ENCODE assay signal across 10 cellular contexts in genomic region chr10:110852255-110852896, GRCh38. TPM values are rescaled to one million over a fixed set of nuclear protein-coding genes. Genes with fewer than 3 reads are reported as not detected.
DNase-seq lines count a peak whose midpoint lies in the region; ATAC-seq and TF ChIP-seq lines count a peak whose summit lies in the region.
"Had no signal": no experiment of that assay in that cellular context is flagged by ENCODE, and none has a peak within 500 bp of the region (broad histone marks: within the 10 kb centered on the region; RNA-seq: fewer than 3 reads in every experiment).

No MANE protein-coding gene starts in this region.

- H3K27ac Mint-ChIP-seq in central memory CD8-positive, alpha-beta T cell (ENCODE audit: low read depth), result peak overlapping the region; percentile 35
- H3K27ac Mint-ChIP-seq: memory B cell had no signal

- H3K27ac ChIP-seq in sigmoid colon, result no peak overlapping the region

- 62 to 66% methylated on average over 7 of the region's 7 CpGs for WGBS in sigmoid colon, 2 donors

- H3K4me3 Mint-ChIP-seq in central memory CD8-positive, alpha-beta T cell, result peak overlapping the region; percentile 34
- H3K4me3 Mint-ChIP-seq: memory B cell had no signal

- no peak for ATAC-seq in central memory CD8-positive, alpha-beta T cell (replicated peaks; ENCODE audit: extremely low read depth, poor library complexity, severe bottlenecking)
- no peak for ATAC-seq in HG03565 (IDR thresholded peaks at IDR 0.05; ENCODE audit: unreplicated experiment)
- ATAC-seq in GM18519 (IDR thresholded peaks at IDR 0.05; ENCODE audit: low FRiP score, unreplicated experiment), result no peak

- no peak for TF ChIP-seq CTCF in sigmoid colon (IDR thresholded peaks at IDR 0.05)

- TF ChIP-seq EP300 in sigmoid colon (IDR thresholded peaks at IDR 0.05), result no peak

- peaks cover 5% of the 10 kb centered on the region for H3K9me3 Mint-ChIP-seq in central memory CD8-positive, alpha-beta T cell
- H3K9me3 Mint-ChIP-seq: memory B cell had no signal

- H3K4me1 Mint-ChIP-seq in central memory CD8-positive, alpha-beta T cell, result peaks cover 77% of the 10 kb centered on the region

- TF ChIP-seq POLR2A in sigmoid colon (IDR thresholded peaks at IDR 0.05), result no peak

- intact Hi-C loops in sigmoid colon (cut with DNase I), result no loop called here

- H3K4me1 ChIP-seq in sigmoid colon, result peaks cover 0 to 3% (median 2%) of the 10 kb centered on the region in 4 donors

- H3K27me3 ChIP-seq in sigmoid colon, result no peaks in the 10 kb centered on the region

- peak; percentile 19 for DNase-seq in NK-92 treated with Interleukin-12 subunit alpha and Interleukin-12 subunit beta, amount 100 ng/mL, for 24 hours (lab: John Stamatoyannopoulos, UW)
- no peak for DNase-seq in NK-92 (lab: John Stamatoyannopoulos, UW; ENCODE audit: unreplicated experiment)
- DNase-seq in LoVo (ENCODE audit: low spot score), result peak; percentile 48
- DNase-seq in central memory CD8-positive, alpha-beta T cell (ENCODE audit: low spot score in 2 of 2), result peak in 1 of 2 donors; percentile 3
- peak; percentile 36 for DNase-seq in sigmoid colon
- DNase-seq in DMS 273 (lab: John Stamatoyannopoulos, UW; ENCODE audit: unreplicated experiment), result no peak
- DNase-seq: cortex of kidney had no signal

- H3K36me3 ChIP-seq in sigmoid colon, result no peaks in the 10 kb centered on the region

- H3K4me3 ChIP-seq in sigmoid colon, result no peak overlapping the region

- H3K9me3 ChIP-seq in sigmoid colon, result no peaks in the 10 kb centered on the region

- H3K27me3 Mint-ChIP-seq in central memory CD8-positive, alpha-beta T cell, result no peaks in the 10 kb centered on the region
- H3K27me3 Mint-ChIP-seq: memory B cell had no signal

- peaks cover 11% of the 10 kb centered on the region for H3K36me3 Mint-ChIP-seq in central memory CD8-positive, alpha-beta T cell (ENCODE audit: insufficient read depth)
- H3K36me3 Mint-ChIP-seq: memory B cell had no signal

RNA-seq across cellular contexts. Expression of gene PDCD4, which starts 19.4 kb away (rescaled TPM):
- total RNA-seq in sigmoid colon, result 100 to 1,000 TPM in 3 of 4 donors, 10 to 100 TPM in 1; 64.3 to 140 (median 127) TPM
- polyA plus RNA-seq in sigmoid colon, result 100 to 1,000 TPM; 179 to 327 (median 236) TPM

Comparison
In these comparisons a context has a peak if more than half of its experiments do, and no peak if none do; other contexts are left out.
1. DNase-seq: peak in NK-92 treated with Interleukin-12 subunit alpha and Interleukin-12 subunit beta, amount 100 ng/mL, for 24 hours (single experiment), LoVo (single experiment) and sigmoid colon (single experiment); none in NK-92 (single experiment) and DMS 273 (single experiment).